In the genomic region with DNA sequence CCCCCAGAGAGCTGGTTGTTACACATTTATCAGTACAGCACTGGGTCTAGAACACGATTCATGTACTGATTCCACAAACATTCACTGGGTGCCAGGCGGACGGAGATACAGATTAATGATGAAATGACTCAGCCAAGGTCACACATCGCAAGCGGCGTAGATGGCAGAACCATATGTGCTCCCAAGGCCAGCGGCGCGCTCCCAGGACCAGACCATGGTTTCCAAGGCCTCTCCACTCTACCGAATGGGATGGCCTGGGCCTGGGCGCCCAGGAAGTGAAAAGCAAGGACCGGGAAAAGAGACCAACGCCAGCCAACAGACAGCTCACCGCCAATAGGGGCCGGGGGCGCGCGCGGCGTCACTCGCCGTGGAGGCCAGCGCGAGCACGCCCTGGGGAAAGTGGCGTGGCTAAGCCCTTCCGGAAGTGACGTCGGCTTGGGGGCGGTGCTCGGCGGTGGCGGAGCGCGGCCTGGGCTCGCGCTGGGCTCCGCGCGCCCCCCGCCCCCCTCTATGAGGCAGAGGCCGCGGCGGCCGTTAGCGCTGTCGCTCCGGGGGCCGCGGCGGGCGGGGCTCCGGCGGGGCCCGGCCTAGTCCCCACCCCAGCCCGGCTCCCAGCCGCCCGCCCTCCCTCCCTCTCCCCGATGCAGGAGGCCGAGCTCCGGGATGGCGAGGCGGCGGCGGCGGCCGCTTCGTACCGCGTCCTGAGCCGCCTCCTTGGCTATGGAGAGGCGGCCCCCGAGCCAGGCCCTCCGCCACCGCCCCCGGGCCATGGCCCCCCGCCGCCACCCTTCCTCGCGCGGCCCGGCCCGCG, we compare ENCODE assay signal across 1 cellular context.
TF ChIP-seq lines count a peak whose summit lies in the region.

A gene with protein sequence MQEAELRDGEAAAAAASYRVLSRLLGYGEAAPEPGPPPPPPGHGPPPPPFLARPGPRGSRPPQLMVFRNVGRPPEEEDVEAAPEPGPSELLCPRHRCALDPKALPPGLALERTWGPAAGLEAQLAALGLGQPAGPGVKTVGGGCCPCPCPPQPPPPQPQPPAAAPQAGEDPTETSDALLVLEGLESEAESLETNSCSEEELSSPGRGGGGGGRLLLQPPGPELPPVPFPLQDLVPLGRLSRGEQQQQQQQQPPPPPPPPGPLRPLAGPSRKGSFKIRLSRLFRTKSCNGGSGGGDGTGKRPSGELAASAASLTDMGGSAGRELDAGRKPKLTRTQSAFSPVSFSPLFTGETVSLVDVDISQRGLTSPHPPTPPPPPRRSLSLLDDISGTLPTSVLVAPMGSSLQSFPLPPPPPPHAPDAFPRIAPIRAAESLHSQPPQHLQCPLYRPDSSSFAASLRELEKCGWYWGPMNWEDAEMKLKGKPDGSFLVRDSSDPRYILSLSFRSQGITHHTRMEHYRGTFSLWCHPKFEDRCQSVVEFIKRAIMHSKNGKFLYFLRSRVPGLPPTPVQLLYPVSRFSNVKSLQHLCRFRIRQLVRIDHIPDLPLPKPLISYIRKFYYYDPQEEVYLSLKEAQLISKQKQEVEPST (plus strand): TSS at position 433 of the 811 bp plus-strand sequence. CDS start 209 bp downstream, at position 642.

TF ChIP-seq in HepG2, 621 proteins besides CTCF, POLR2A, EP300 and RAD21 (continued from another document and continues in another):
- TF ChIP-seq, protein P1, sequence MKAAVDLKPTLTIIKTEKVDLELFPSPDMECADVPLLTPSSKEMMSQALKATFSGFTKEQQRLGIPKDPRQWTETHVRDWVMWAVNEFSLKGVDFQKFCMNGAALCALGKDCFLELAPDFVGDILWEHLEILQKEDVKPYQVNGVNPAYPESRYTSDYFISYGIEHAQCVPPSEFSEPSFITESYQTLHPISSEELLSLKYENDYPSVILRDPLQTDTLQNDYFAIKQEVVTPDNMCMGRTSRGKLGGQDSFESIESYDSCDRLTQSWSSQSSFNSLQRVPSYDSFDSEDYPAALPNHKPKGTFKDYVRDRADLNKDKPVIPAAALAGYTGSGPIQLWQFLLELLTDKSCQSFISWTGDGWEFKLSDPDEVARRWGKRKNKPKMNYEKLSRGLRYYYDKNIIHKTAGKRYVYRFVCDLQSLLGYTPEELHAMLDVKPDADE (CRISPR knock-in tag; IDR thresholded peaks at IDR 0.05): no peak
- TF ChIP-seq ISX (CRISPR knock-in tag; conservative IDR thresholded peaks at IDR 0.05): no peak
- TF ChIP-seq HOXD1 (CRISPR knock-in tag; IDR thresholded peaks at IDR 0.05): peak; percentile 44; the same call in 1 of the 2 replicates
- no peak; the same call in 1 of the 2 replicates for TF ChIP-seq ESRRA (CRISPR knock-in tag; IDR thresholded peaks at IDR 0.05; ENCODE audit: low read depth)
- peak; percentile 81; the same call in 1 of the 2 replicates for TF ChIP-seq EED (CRISPR knock-in tag; IDR thresholded peaks at IDR 0.05)
- TF ChIP-seq, protein P2, sequence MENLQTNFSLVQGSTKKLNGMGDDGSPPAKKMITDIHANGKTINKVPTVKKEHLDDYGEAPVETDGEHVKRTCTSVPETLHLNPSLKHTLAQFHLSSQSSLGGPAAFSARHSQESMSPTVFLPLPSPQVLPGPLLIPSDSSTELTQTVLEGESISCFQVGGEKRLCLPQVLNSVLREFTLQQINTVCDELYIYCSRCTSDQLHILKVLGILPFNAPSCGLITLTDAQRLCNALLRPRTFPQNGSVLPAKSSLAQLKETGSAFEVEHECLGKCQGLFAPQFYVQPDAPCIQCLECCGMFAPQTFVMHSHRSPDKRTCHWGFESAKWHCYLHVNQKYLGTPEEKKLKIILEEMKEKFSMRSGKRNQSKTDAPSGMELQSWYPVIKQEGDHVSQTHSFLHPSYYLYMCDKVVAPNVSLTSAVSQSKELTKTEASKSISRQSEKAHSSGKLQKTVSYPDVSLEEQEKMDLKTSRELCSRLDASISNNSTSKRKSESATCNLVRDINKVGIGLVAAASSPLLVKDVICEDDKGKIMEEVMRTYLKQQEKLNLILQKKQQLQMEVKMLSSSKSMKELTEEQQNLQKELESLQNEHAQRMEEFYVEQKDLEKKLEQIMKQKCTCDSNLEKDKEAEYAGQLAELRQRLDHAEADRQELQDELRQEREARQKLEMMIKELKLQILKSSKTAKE (CRISPR knock-in tag; IDR thresholded peaks at IDR 0.05; ENCODE audit: borderline replicate concordance): no peak
- 0 out of 2 replicates have a peak, but pooled peaks have one; percentile 46 for TF ChIP-seq MIXL1 (CRISPR knock-in tag; IDR thresholded peaks at IDR 0.05)
- TF ChIP-seq ASH2L (IDR thresholded peaks at IDR 0.05; ENCODE audit: insufficient read length, low read depth, low read length): peak; percentile 91
- peak; percentile 98 for TF ChIP-seq PHF8 (CRISPR knock-in tag; IDR thresholded peaks at IDR 0.05)
- peak; percentile 83; the same call in 1 of the 2 replicates for TF ChIP-seq ZNF317 (CRISPR knock-in tag; IDR thresholded peaks at IDR 0.05)
- no peak for TF ChIP-seq ARNT (IDR thresholded peaks at IDR 0.05)
- TF ChIP-seq, protein P3, sequence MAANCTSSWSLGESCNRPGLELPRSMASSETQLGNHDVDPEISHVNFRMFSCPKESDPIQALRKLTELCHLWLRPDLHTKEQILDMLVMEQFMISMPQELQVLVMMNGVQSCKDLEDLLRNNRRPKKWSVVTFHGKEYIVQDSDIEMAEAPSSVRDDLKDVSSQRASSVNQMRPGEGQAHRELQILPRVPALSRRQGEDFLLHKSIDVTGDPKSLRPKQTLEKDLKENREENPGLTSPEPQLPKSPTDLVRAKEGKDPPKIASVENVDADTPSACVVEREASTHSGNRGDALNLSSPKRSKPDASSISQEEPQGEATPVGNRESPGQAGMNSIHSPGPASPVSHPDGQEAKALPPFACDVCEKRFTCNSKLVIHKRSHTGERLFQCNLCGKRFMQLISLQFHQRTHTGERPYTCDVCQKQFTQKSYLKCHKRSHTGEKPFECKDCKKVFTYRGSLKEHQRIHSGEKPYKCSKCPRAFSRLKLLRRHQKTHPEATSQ (CRISPR knock-in tag; IDR thresholded peaks at IDR 0.05; ENCODE audit: borderline replicate concordance): no peak
- TF ChIP-seq ZNF335 (CRISPR knock-in tag; IDR thresholded peaks at IDR 0.05): peak; percentile 71; the same call in 1 of the 2 replicates
- TF ChIP-seq, protein P4, sequence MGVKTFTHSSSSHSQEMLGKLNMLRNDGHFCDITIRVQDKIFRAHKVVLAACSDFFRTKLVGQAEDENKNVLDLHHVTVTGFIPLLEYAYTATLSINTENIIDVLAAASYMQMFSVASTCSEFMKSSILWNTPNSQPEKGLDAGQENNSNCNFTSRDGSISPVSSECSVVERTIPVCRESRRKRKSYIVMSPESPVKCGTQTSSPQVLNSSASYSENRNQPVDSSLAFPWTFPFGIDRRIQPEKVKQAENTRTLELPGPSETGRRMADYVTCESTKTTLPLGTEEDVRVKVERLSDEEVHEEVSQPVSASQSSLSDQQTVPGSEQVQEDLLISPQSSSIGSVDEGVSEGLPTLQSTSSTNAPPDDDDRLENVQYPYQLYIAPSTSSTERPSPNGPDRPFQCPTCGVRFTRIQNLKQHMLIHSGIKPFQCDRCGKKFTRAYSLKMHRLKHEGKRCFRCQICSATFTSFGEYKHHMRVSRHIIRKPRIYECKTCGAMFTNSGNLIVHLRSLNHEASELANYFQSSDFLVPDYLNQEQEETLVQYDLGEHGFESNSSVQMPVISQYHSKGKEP (CRISPR knock-in tag; IDR thresholded peaks at IDR 0.05): 0 out of 2 replicates have a peak, but pooled peaks have one; percentile 23
- no peak for TF ChIP-seq ZNF138 (CRISPR knock-in tag; IDR thresholded peaks at IDR 0.05; ENCODE audit: low read depth)
- TF ChIP-seq, protein P5, sequence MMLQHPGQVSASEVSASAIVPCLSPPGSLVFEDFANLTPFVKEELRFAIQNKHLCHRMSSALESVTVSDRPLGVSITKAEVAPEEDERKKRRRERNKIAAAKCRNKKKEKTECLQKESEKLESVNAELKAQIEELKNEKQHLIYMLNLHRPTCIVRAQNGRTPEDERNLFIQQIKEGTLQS (CRISPR knock-in tag; IDR thresholded peaks at IDR 0.05): peak; percentile 77
- no peak; the same call in 1 of the 2 replicates for TF ChIP-seq ZNF225 (CRISPR knock-in tag; IDR thresholded peaks at IDR 0.05)
- no peak; the same call in 1 of the 2 replicates for TF ChIP-seq SAFB2 (CRISPR knock-in tag; IDR thresholded peaks at IDR 0.05; ENCODE audit: borderline replicate concordance, low read depth)
- peak; percentile 87 for TF ChIP-seq ATF1 (CRISPR knock-in tag; IDR thresholded peaks at IDR 0.05)
- TF ChIP-seq NAIF1 (CRISPR knock-in tag; IDR thresholded peaks at IDR 0.05; ENCODE audit: borderline replicate concordance): no peak
- TF ChIP-seq ZNF20 (CRISPR knock-in tag; IDR thresholded peaks at IDR 0.05): no peak
- TF ChIP-seq ZNF792 (CRISPR knock-in tag; IDR thresholded peaks at IDR 0.05): peak; percentile 92
- 0 out of 2 replicates have a peak, but pooled peaks have one; percentile 76 for TF ChIP-seq MIER3 (CRISPR knock-in tag; IDR thresholded peaks at IDR 0.05; ENCODE audit: borderline replicate concordance)
- TF ChIP-seq, protein P6, sequence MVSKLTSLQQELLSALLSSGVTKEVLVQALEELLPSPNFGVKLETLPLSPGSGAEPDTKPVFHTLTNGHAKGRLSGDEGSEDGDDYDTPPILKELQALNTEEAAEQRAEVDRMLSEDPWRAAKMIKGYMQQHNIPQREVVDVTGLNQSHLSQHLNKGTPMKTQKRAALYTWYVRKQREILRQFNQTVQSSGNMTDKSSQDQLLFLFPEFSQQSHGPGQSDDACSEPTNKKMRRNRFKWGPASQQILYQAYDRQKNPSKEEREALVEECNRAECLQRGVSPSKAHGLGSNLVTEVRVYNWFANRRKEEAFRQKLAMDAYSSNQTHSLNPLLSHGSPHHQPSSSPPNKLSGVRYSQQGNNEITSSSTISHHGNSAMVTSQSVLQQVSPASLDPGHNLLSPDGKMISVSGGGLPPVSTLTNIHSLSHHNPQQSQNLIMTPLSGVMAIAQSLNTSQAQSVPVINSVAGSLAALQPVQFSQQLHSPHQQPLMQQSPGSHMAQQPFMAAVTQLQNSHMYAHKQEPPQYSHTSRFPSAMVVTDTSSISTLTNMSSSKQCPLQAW (CRISPR knock-in tag; IDR thresholded peaks at IDR 0.05): peak; percentile 75; the same call in 1 of the 2 replicates
- peak; percentile 70 for TF ChIP-seq ELF3 (CRISPR knock-in tag; IDR thresholded peaks at IDR 0.05)
- TF ChIP-seq, protein P7, sequence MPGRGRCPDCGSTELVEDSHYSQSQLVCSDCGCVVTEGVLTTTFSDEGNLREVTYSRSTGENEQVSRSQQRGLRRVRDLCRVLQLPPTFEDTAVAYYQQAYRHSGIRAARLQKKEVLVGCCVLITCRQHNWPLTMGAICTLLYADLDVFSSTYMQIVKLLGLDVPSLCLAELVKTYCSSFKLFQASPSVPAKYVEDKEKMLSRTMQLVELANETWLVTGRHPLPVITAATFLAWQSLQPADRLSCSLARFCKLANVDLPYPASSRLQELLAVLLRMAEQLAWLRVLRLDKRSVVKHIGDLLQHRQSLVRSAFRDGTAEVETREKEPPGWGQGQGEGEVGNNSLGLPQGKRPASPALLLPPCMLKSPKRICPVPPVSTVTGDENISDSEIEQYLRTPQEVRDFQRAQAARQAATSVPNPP (CRISPR knock-in tag; IDR thresholded peaks at IDR 0.05): no peak
- no peak; the same call in 1 of the 2 replicates for TF ChIP-seq ERF (CRISPR knock-in tag; IDR thresholded peaks at IDR 0.05)
- TF ChIP-seq PCBP2 (optimal IDR thresholded peaks at IDR 0.05; ENCODE audit: low read depth, low read length, poor library complexity, severe bottlenecking): no peak
- TF ChIP-seq FOXM1 (CRISPR knock-in tag; IDR thresholded peaks at IDR 0.05): no peak
- no peak for TF ChIP-seq HMGA1 (CRISPR knock-in tag; conservative IDR thresholded peaks at IDR 0.05)
- peak; percentile 88 for TF ChIP-seq TSC22D2 (CRISPR knock-in tag; IDR thresholded peaks at IDR 0.05; ENCODE audit: borderline replicate concordance)
- TF ChIP-seq ZNF224 (CRISPR knock-in tag; IDR thresholded peaks at IDR 0.05): 0 out of 2 replicates have a peak, but pooled peaks have one; percentile 56
- 0 out of 2 replicates have a peak, but pooled peaks have one; percentile 44 for TF ChIP-seq ZFP37 (CRISPR knock-in tag; IDR thresholded peaks at IDR 0.05; ENCODE audit: borderline replicate concordance)
- TF ChIP-seq PRPF4 (IDR thresholded peaks at IDR 0.05; ENCODE audit: low read depth, low read length, poor library complexity, severe bottlenecking): no peak
- TF ChIP-seq ZNF34 (CRISPR knock-in tag; IDR thresholded peaks at IDR 0.05; ENCODE audit: borderline replicate concordance): 0 out of 2 replicates have a peak, but pooled peaks have one; percentile 66
- no peak for TF ChIP-seq SNAI1 (CRISPR knock-in tag; IDR thresholded peaks at IDR 0.05; ENCODE audit: borderline replicate concordance)
- TF ChIP-seq NFE2 (CRISPR knock-in tag; IDR thresholded peaks at IDR 0.05): 0 out of 2 replicates have a peak, but pooled peaks have one; percentile 42
- TF ChIP-seq, protein P8, sequence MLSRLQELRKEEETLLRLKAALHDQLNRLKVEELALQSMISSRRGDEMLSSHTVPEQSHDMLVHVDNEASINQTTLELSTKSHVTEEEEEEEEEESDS (CRISPR knock-in tag; IDR thresholded peaks at IDR 0.05; ENCODE audit: borderline replicate concordance): no peak
- TF ChIP-seq, protein P9, sequence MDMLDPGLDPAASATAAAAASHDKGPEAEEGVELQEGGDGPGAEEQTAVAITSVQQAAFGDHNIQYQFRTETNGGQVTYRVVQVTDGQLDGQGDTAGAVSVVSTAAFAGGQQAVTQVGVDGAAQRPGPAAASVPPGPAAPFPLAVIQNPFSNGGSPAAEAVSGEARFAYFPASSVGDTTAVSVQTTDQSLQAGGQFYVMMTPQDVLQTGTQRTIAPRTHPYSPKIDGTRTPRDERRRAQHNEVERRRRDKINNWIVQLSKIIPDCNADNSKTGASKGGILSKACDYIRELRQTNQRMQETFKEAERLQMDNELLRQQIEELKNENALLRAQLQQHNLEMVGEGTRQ (IDR thresholded peaks at IDR 0.05; ENCODE audit: low read depth, low read length): no peak
- TF ChIP-seq, protein P9 (CRISPR knock-in tag; IDR thresholded peaks at IDR 0.05; ENCODE audit: borderline replicate concordance): no peak; the same call in 1 of the 2 replicates
